ENCODE assay signal across 17 cellular contexts in genomic region chr17:78729636-78730035, GRCh38. TPM values are rescaled to one million over a fixed set of nuclear protein-coding genes. Genes with fewer than 3 reads are reported as not detected.
DNase-seq lines count a peak whose midpoint lies in the region; ATAC-seq, FAIRE-seq and TF ChIP-seq lines count a peak whose summit lies in the region.
"Had no signal": no experiment of that assay in that cellular context is flagged by ENCODE, and none has a peak within 500 bp of the region (broad histone marks: within the 10 kb centered on the region; RNA-seq: fewer than 3 reads in every experiment).

No MANE protein-coding gene starts in this region.

- TF ChIP-seq CTCF in GM06990 (IDR thresholded peaks at IDR 0.05; ENCODE audit: insufficient read depth, low read length, poor library complexity, severe bottlenecking) (no peak), mesothelial cell of epicardium (IDR thresholded peaks at IDR 0.05; ENCODE audit: unreplicated experiment) (no peak)

- ATAC-seq in T-helper 17 cell, result no peak
- ATAC-seq: body of pancreas, Panc1 had no signal

- DNase-seq in NCI-H510A treated with DMSO at 0.1 percent for 48 hours (lab: John Stamatoyannopoulos, UW) (peak; percentile 60), NCI-H510A (lab: John Stamatoyannopoulos, UW) (no peak), GM06990 (ENCODE audit: extremely low read depth, insufficient read length) (no peak), T-helper 17 cell (no peak), mesothelial cell of epicardium (ENCODE audit: low spot score in 2 of 2, unreplicated experiment in 2 of 2) (no peak), frontal cortex (ENCODE audit: low spot score in 2 of 2) (no peak), AML-193 (lab: John Stamatoyannopoulos, UW) (no peak)
- DNase-seq in stimulated activated CD4-positive, alpha-beta T cell treated with anti-CD3 and anti-CD28 coated beads, Interleukin-2, amount 100 ng/mL, for 24 hours, result no peak
- DNase-seq: activated CD4-positive, CD25-positive, alpha-beta regulatory T cell; body of pancreas; Kasumi-1; NCI-H524 treated with DMSO at 0.1 percent for 48 hours; small intestine; SW 1271 had no signal

- H3K27ac Mint-ChIP-seq in T-helper 17 cell (peak overlapping the region; percentile 66), mesothelial cell of epicardium (peak overlapping the region; percentile 1)

- H3K27me3 ChIP-seq in GM06990 (replicated peaks; ENCODE audit: control insufficient read depth, insufficient read depth, low read length), result no peaks in the 10 kb centered on the region
- H3K27me3 ChIP-seq: body of pancreas, hepatocyte had no signal

- H3K9me3 ChIP-seq in T-helper 17 cell (ENCODE audit: control insufficient read depth, low read length, poor library complexity, severe bottlenecking), result no peaks in the 10 kb centered on the region
- H3K9me3 ChIP-seq: body of pancreas had no signal

- H3K27me3 Mint-ChIP-seq in T-helper 17 cell, result no peaks in the 10 kb centered on the region
- H3K27me3 Mint-ChIP-seq in mesothelial cell of epicardium (ENCODE audit: low read depth), result no peaks in the 10 kb centered on the region

- peaks cover 69% of the 10 kb centered on the region for H3K4me1 Mint-ChIP-seq in T-helper 17 cell
- H3K4me1 Mint-ChIP-seq in mesothelial cell of epicardium, result peaks cover 23% of the 10 kb centered on the region

- H3K36me3 Mint-ChIP-seq in T-helper 17 cell (ENCODE audit: low read depth) (peaks cover 4% of the 10 kb centered on the region), mesothelial cell of epicardium (no peaks in the 10 kb centered on the region)

- peak overlapping the region; percentile 48 for H3K4me3 ChIP-seq in GM06990 (replicated peaks; ENCODE audit: low read depth, low read length)
- H3K4me3 ChIP-seq: body of pancreas, hepatocyte had no signal

- H3K36me3 ChIP-seq in GM06990 (ENCODE audit: control insufficient read depth, insufficient read depth, low read length), result peaks cover 6% of the 10 kb centered on the region

- H3K4me3 Mint-ChIP-seq in T-helper 17 cell, result peak overlapping the region; percentile 63
- H3K4me3 Mint-ChIP-seq in mesothelial cell of epicardium, result no peak overlapping the region

- no peaks in the 10 kb centered on the region for H3K9me3 Mint-ChIP-seq in mesothelial cell of epicardium

- FAIRE-seq in frontal cortex (lab: Jason Lieb, UNC), result no peak
- FAIRE-seq: G401.6, small intestine had no signal

RNA-seq across cellular contexts. Expression of gene CYTH1, which starts 52.4 kb away (rescaled TPM):
- total RNA-seq in T-helper 17 cell (100 to 1,000 TPM; 462 to 497 TPM), mesothelial cell of epicardium (40.3 to 44.3 TPM (median 42.8 TPM) in 3 replicates), frontal cortex (53.4 TPM)
